Comparison of ENCODE assay signal across 10 cellular contexts in the genomic region with DNA sequence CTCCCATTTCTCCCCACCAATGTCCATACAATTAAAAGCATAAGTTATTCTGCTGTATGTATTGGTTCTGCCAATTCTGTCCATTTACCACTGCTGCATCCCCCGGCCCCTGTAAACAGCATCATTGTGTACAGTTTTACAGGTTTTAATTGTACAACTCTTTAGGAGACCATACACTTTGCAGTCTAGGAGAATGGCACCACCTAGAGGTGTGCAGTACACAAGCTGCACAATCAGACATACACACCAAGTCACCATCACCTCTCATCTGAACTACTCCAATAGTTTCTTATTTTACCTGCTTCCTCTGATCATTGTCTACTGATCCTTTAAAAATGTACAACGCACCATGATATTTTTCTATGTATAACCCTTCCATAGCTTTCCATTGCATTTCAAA.
DNase-seq lines count a peak whose midpoint lies in the region; ATAC-seq and TF ChIP-seq lines count a peak whose summit lies in the region.
"Had no signal": no experiment of that assay in that cellular context is flagged by ENCODE, and none has a peak within 500 bp of the region (broad histone marks: within the 10 kb centered on the region; RNA-seq: fewer than 3 reads in every experiment).

No MANE protein-coding gene starts in this region.

- TF ChIP-seq CTCF in Panc1 (IDR thresholded peaks at IDR 0.05): peak; percentile 21; the same call in 1 of the 2 replicates
- TF ChIP-seq CTCF in hepatocyte (IDR thresholded peaks at IDR 0.05; ENCODE audit: poor library complexity): peak; percentile 24

- WGBS in hepatocyte (ENCODE audit: low lambda C conversion rate, missing lambda C conversion rate): 95% methylated on average over 2 of the region's 2 CpGs

- no peaks in the 10 kb centered on the region for H3K9me2 ChIP-seq in hepatocyte (replicated peaks; ENCODE audit: insufficient read depth)

- peaks cover 0 to 10% (median 0%) of the 10 kb centered on the region in 9 donors for H3K9me3 Mint-ChIP-seq in naive thymus-derived CD8-positive, alpha-beta T cell
- H3K9me3 Mint-ChIP-seq: stimulated activated naive CD8-positive, alpha-beta T cell treated with anti-CD3 and anti-CD28 coated beads, Interleukin-15, Interleukin-2, amounts not matched to agents 100 ng/mL and 50 ng/mL, for 24 hours had no signal

- H3K27me3 ChIP-seq in Panc1 (ENCODE audit: control insufficient read depth, insufficient read depth, low read length): no peaks in the 10 kb centered on the region
- H3K27me3 ChIP-seq in hepatocyte: no peaks in the 10 kb centered on the region

- H4K20me1 ChIP-seq in hepatocyte (ENCODE audit: insufficient read depth, poor library complexity, severe bottlenecking): no peaks in the 10 kb centered on the region

- H3K79me2 ChIP-seq in hepatocyte: no peaks in the 10 kb centered on the region

- DNase-seq in D341Med (ENCODE audit: low spot score) (peak; percentile 36), HPDE6-E6E7 (ENCODE audit: extremely low spot score) (peak; percentile 0), Panc1 (ENCODE audit: low read depth, low spot score) (no peak), hepatocyte (ENCODE audit: low spot score) (no peak), T-helper 1 cell (no peak), 8988T (no peak), mesenteric fat pad (ENCODE audit: low spot score) (no peak)
- DNase-seq in naive thymus-derived CD8-positive, alpha-beta T cell: no peak
- DNase-seq: anterior cingulate cortex had no signal

- H3K36me3 Mint-ChIP-seq in naive thymus-derived CD8-positive, alpha-beta T cell: no peaks in the 10 kb centered on the region

- no peaks in the 10 kb centered on the region for H3K27me3 Mint-ChIP-seq in naive thymus-derived CD8-positive, alpha-beta T cell
- H3K27me3 Mint-ChIP-seq: stimulated activated naive CD8-positive, alpha-beta T cell treated with anti-CD3 and anti-CD28 coated beads, Interleukin-15, Interleukin-2, amounts not matched to agents 100 ng/mL and 50 ng/mL, for 24 hours had no signal

- POLR2A ChIA-PET in Panc1 (lab: Charles Lee): no interaction called here
- POLR2A ChIA-PET in naive thymus-derived CD8-positive, alpha-beta T cell (lab: Charles Lee): no interaction called here

- no peak overlapping the region for H3K27ac Mint-ChIP-seq in naive thymus-derived CD8-positive, alpha-beta T cell
- H3K27ac Mint-ChIP-seq: stimulated activated naive CD8-positive, alpha-beta T cell treated with anti-CD3 and anti-CD28 coated beads, Interleukin-15, Interleukin-2, amounts not matched to agents 100 ng/mL and 50 ng/mL, for 24 hours had no signal

- intact Hi-C loops in Panc1 (cut with micrococcal nuclease; ENCODE audit: unreplicated experiment): no loop called here

- no TSS peak for BruUV-seq in Panc1 (replicated peaks; lab: Mats Ljungman, UMichigan)

- H3K4me2 ChIP-seq in hepatocyte: no peak overlapping the region

- H3K27ac ChIP-seq in Panc1 (ENCODE audit: low read length) (no peak overlapping the region), hepatocyte (no peak overlapping the region)

- CTCF ChIA-PET in Panc1 (lab: Charles Lee): no interaction called here

- H3K4me3 Mint-ChIP-seq in naive thymus-derived CD8-positive, alpha-beta T cell: no peak overlapping the region
- H3K4me3 Mint-ChIP-seq: stimulated activated naive CD8-positive, alpha-beta T cell treated with anti-CD3 and anti-CD28 coated beads, Interleukin-15, Interleukin-2, amounts not matched to agents 100 ng/mL and 50 ng/mL, for 24 hours had no signal

- H3K36me3 ChIP-seq in Panc1 (ENCODE audit: control insufficient read depth, insufficient read depth, low read length): no peaks in the 10 kb centered on the region
- H3K36me3 ChIP-seq in hepatocyte (replicated peaks; ENCODE audit: insufficient read depth, low read depth): no peaks in the 10 kb centered on the region

- H3K4me3 ChIP-seq in Panc1 (ENCODE audit: low read depth in 2 of 2, low read length in 2 of 2) (no peak overlapping the region), hepatocyte (no peak overlapping the region)

- no peak for ATAC-seq in Panc1
- no peak for ATAC-seq in naive thymus-derived CD8-positive, alpha-beta T cell

- H3K4me1 Mint-ChIP-seq in naive thymus-derived CD8-positive, alpha-beta T cell: no peaks in the 10 kb centered on the region

- in situ Hi-C loops in Panc1 (cut with HindIII; ENCODE audit: low pct_unique_long_range_greater_than_20kb, low sequenced_read_pairs): no loop called here

- H2AFZ ChIP-seq in hepatocyte: no peak overlapping the region

- H3K9me3 ChIP-seq in Panc1 (ENCODE audit: control insufficient read depth, insufficient read depth, low read depth, low read length) (no peaks in the 10 kb centered on the region), hepatocyte (ENCODE audit: low read depth) (no peaks in the 10 kb centered on the region)

- H3K4me1 ChIP-seq in Panc1 (ENCODE audit: control insufficient read depth, insufficient read depth, low read length): no peaks in the 10 kb centered on the region
- H3K4me1 ChIP-seq in hepatocyte (ENCODE audit: insufficient read depth): no peaks in the 10 kb centered on the region

Comparison
In these comparisons a context has a peak if more than half of its experiments do, and no peak if none do; other contexts are left out.
1. DNase-seq: peak in D341Med (single experiment) and HPDE6-E6E7 (single experiment); none in Panc1 (single experiment), hepatocyte (single experiment), T-helper 1 cell (0 of 5), 8988T (single experiment), mesenteric fat pad (single experiment) and naive thymus-derived CD8-positive, alpha-beta T cell (0 of 10).